In genomic region chr12:11499802-11500201, GRCh38 we compare ENCODE assay signal across 16 cellular contexts.
DNase-seq lines count a peak whose midpoint lies in the region; ATAC-seq and TF ChIP-seq lines count a peak whose summit lies in the region.
"Had no signal": no experiment of that assay in that cellular context is flagged by ENCODE, and none has a peak within 500 bp of the region (broad histone marks: within the 10 kb centered on the region; RNA-seq: fewer than 3 reads in every experiment).

No MANE protein-coding gene starts in this region.

- H3K27me3 ChIP-seq in HUES64 (ENCODE audit: insufficient read depth, low read length), result peaks cover 45% of the 10 kb centered on the region
- peaks cover 48% of the 10 kb centered on the region for H3K27me3 ChIP-seq in iPS-20b (ENCODE audit: insufficient read depth, low read length)
- H3K27me3 ChIP-seq: body of pancreas had no signal

- H3K27ac Mint-ChIP-seq in WTC11 (no peak overlapping the region), MCF 10A (ENCODE audit: low read depth, unreplicated experiment) (no peak overlapping the region)
- H3K27ac Mint-ChIP-seq: activated CD4-positive, alpha-beta memory T cell treated with anti-CD3 and anti-CD28 coated beads for 36 hours; activated naive CD4-positive, alpha-beta T cell treated with anti-CD3 and anti-CD28 coated beads, Interleukin-2, amount 50 U/mL, for 24 hours; type B pancreatic cell had no signal

- intact Hi-C loops in MCF 10A (cut with micrococcal nuclease), result no loop called here

- peak; percentile 12 for DNase-seq in Ammon's horn (ENCODE audit: low spot score)
- DNase-seq in WTC11 (ENCODE audit: low spot score), result no peak
- no peak for DNase-seq in MCF 10A (ENCODE audit: unreplicated experiment)
- DNase-seq in superior temporal gyrus (ENCODE audit: extremely low spot score), result no peak
- DNase-seq in retina, result no peak
- no peak for DNase-seq in activated effector memory CD4-positive, alpha-beta T cell treated with Interleukin-2 at 50 U/mL for 16 hours

- WGBS in HUES64, result 62% methylated on average over 13 of the region's 13 CpGs

- CTCF ChIA-PET in WTC11 (lab: Charles Lee) (interaction anchor here (1.0 to 2.1 kb wide), 5 partner anchors 9 to 533 kb away, joined by 3 to 21 read pairs (median 4); no protein-coding TSS in a partner anchor), MCF 10A (lab: Yijun Ruan, JAX) (interaction anchor here (0.6 to 1.0 kb wide), 4 partner anchors 12 to 1285 kb away, joined by 3 read pairs; no protein-coding TSS in a partner anchor)

- H3K9me3 Mint-ChIP-seq in WTC11, result no peaks in the 10 kb centered on the region
- peaks cover 12% of the 10 kb centered on the region for H3K9me3 Mint-ChIP-seq in MCF 10A (ENCODE audit: unreplicated experiment)
- H3K9me3 Mint-ChIP-seq: activated CD4-positive, alpha-beta memory T cell treated with anti-CD3 and anti-CD28 coated beads for 36 hours; type B pancreatic cell had no signal

- H3K9me3 ChIP-seq in HUES64 (ENCODE audit: insufficient read depth, low read depth, low read length), result no peaks in the 10 kb centered on the region
- H3K9me3 ChIP-seq in iPS-20b (ENCODE audit: insufficient read depth, low read depth, low read length), result no peaks in the 10 kb centered on the region
- H3K9me3 ChIP-seq: body of pancreas, left ventricle myocardium inferior, mucosa of descending colon had no signal

- TF ChIP-seq CTCF in WTC11 (IDR thresholded peaks at IDR 0.05) (no peak), MCF 10A (IDR thresholded peaks at IDR 0.05; ENCODE audit: unreplicated experiment) (no peak)

- H3K4me1 ChIP-seq in HUES64 (ENCODE audit: insufficient read depth, low read length), result no peaks in the 10 kb centered on the region
- H3K4me1 ChIP-seq in iPS-20b (ENCODE audit: insufficient read depth, low read length), result no peaks in the 10 kb centered on the region

- ATAC-seq in WTC11, result no peak

- H3K36me3 ChIP-seq in HUES64 (ENCODE audit: insufficient read depth, low read length) (no peaks in the 10 kb centered on the region), iPS-20b (ENCODE audit: insufficient read depth, low read depth, low read length) (no peaks in the 10 kb centered on the region)
- H3K36me3 ChIP-seq: left ventricle myocardium inferior had no signal

- H3K27ac ChIP-seq in HUES64 (ENCODE audit: low read depth, low read length) (no peak overlapping the region), iPS-20b (ENCODE audit: low read length) (no peak overlapping the region)
- H3K27ac ChIP-seq: body of pancreas, coronary artery, KMS-11, left ventricle myocardium inferior had no signal

- H3K27me3 Mint-ChIP-seq in WTC11 (ENCODE audit: low read depth) (peaks cover 53% of the 10 kb centered on the region), MCF 10A (ENCODE audit: insufficient read depth, unreplicated experiment) (peaks cover 63% of the 10 kb centered on the region)

- peaks cover 9% of the 10 kb centered on the region for H3K4me1 Mint-ChIP-seq in WTC11
- no peaks in the 10 kb centered on the region for H3K4me1 Mint-ChIP-seq in MCF 10A (ENCODE audit: insufficient read depth, unreplicated experiment)

- POLR2A ChIA-PET in WTC11 (lab: Charles Lee) (interaction anchor here (0.6 kb wide), 1 partner anchor 1211 kb away, joined by 5 read pairs; no protein-coding TSS in a partner anchor), MCF 10A (lab: Yijun Ruan, JAX) (interaction anchor here (0.5 kb wide), 1 partner anchor 142 kb away, joined by 3 read pairs; no protein-coding TSS in a partner anchor)

- H3K9ac ChIP-seq in HUES64 (ENCODE audit: low read depth, low read length) (no peak overlapping the region), iPS-20b (ENCODE audit: low read depth, low read length) (no peak overlapping the region)
- H3K9ac ChIP-seq: KMS-11 had no signal

- no peaks in the 10 kb centered on the region for H3K36me3 Mint-ChIP-seq in WTC11
- H3K36me3 Mint-ChIP-seq in MCF 10A (ENCODE audit: insufficient read depth, unreplicated experiment), result peaks cover 7% of the 10 kb centered on the region
- H3K36me3 Mint-ChIP-seq: activated CD4-positive, alpha-beta memory T cell treated with anti-CD3 and anti-CD28 coated beads for 36 hours; type B pancreatic cell had no signal

- no TSS peak for BruUV-seq in MCF 10A (replicated peaks; lab: Mats Ljungman, UMichigan)

- H3K4me3 Mint-ChIP-seq in WTC11, result peak overlapping the region; percentile 55
- H3K4me3 Mint-ChIP-seq in MCF 10A (ENCODE audit: unreplicated experiment), result no peak overlapping the region
- H3K4me3 Mint-ChIP-seq: activated CD4-positive, alpha-beta memory T cell treated with anti-CD3 and anti-CD28 coated beads for 36 hours; activated naive CD4-positive, alpha-beta T cell treated with anti-CD3 and anti-CD28 coated beads, Interleukin-2, amount 50 U/mL, for 24 hours had no signal

- H3K4me3 ChIP-seq in HUES64 (ENCODE audit: low read length) (peak overlapping the region; percentile 36), iPS-20b (ENCODE audit: low read length) (peak overlapping the region; percentile 56; the same call in 1 of the 2 replicates)
- H3K4me3 ChIP-seq: body of pancreas, coronary artery, left ventricle myocardium inferior, mucosa of descending colon had no signal

TF ChIP-seq in WTC11, 78 proteins besides CTCF, POLR2A, EP300 and RAD21 (continues in another document):
- no peak for TF ChIP-seq KAT7 (CRISPR knock-in tag; IDR thresholded peaks at IDR 0.05; ENCODE audit: borderline replicate concordance)
- no peak for TF ChIP-seq FOXP1 (CRISPR knock-in tag; IDR thresholded peaks at IDR 0.05; ENCODE audit: borderline replicate concordance)
- TF ChIP-seq, protein P1, sequence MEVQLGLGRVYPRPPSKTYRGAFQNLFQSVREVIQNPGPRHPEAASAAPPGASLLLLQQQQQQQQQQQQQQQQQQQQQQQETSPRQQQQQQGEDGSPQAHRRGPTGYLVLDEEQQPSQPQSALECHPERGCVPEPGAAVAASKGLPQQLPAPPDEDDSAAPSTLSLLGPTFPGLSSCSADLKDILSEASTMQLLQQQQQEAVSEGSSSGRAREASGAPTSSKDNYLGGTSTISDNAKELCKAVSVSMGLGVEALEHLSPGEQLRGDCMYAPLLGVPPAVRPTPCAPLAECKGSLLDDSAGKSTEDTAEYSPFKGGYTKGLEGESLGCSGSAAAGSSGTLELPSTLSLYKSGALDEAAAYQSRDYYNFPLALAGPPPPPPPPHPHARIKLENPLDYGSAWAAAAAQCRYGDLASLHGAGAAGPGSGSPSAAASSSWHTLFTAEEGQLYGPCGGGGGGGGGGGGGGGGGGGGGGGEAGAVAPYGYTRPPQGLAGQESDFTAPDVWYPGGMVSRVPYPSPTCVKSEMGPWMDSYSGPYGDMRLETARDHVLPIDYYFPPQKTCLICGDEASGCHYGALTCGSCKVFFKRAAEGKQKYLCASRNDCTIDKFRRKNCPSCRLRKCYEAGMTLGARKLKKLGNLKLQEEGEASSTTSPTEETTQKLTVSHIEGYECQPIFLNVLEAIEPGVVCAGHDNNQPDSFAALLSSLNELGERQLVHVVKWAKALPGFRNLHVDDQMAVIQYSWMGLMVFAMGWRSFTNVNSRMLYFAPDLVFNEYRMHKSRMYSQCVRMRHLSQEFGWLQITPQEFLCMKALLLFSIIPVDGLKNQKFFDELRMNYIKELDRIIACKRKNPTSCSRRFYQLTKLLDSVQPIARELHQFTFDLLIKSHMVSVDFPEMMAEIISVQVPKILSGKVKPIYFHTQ (CRISPR knock-in tag; IDR thresholded peaks at IDR 0.05), result no peak
- no peak for TF ChIP-seq ZNF138 (CRISPR knock-in tag; conservative IDR thresholded peaks at IDR 0.05)
- no peak for TF ChIP-seq ZNF232 (CRISPR knock-in tag; IDR thresholded peaks at IDR 0.05)
- TF ChIP-seq TEAD4 (CRISPR knock-in tag; IDR thresholded peaks at IDR 0.05), result no peak
- TF ChIP-seq ATF2 (CRISPR knock-in tag; IDR thresholded peaks at IDR 0.05; ENCODE audit: borderline replicate concordance, low read depth), result no peak
- TF ChIP-seq, protein P2, sequence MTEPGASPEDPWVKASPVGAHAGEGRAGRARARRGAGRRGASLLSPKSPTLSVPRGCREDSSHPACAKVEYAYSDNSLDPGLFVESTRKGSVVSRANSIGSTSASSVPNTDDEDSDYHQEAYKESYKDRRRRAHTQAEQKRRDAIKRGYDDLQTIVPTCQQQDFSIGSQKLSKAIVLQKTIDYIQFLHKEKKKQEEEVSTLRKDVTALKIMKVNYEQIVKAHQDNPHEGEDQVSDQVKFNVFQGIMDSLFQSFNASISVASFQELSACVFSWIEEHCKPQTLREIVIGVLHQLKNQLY (CRISPR knock-in tag; IDR thresholded peaks at IDR 0.05), result no peak
- no peak for TF ChIP-seq NFYB (CRISPR knock-in tag; conservative IDR thresholded peaks at IDR 0.05; ENCODE audit: low read depth)
- no peak for TF ChIP-seq TP53 (CRISPR knock-in tag; IDR thresholded peaks at IDR 0.05)
- TF ChIP-seq JAZF1 (CRISPR knock-in tag; IDR thresholded peaks at IDR 0.05), result no peak
- TF ChIP-seq HMGXB4 (CRISPR knock-in tag; IDR thresholded peaks at IDR 0.05), result no peak
- TF ChIP-seq ZNF671 (CRISPR knock-in tag; IDR thresholded peaks at IDR 0.05), result no peak
- TF ChIP-seq NFE2L1 (CRISPR knock-in tag; IDR thresholded peaks at IDR 0.05), result no peak
- TF ChIP-seq ZNF263 (CRISPR knock-in tag; IDR thresholded peaks at IDR 0.05; ENCODE audit: low read depth), result no peak
- no peak for TF ChIP-seq FOXJ3 (CRISPR knock-in tag; IDR thresholded peaks at IDR 0.05; ENCODE audit: borderline replicate concordance)
